ENCODE assay signal across 10 cellular contexts in genomic region chr5:109743770-109744212, GRCh38. TPM values are rescaled to one million over a fixed set of nuclear protein-coding genes. Genes with fewer than 3 reads are reported as not detected.
DNase-seq lines count a peak whose midpoint lies in the region; ATAC-seq, FAIRE-seq and TF ChIP-seq lines count a peak whose summit lies in the region.
"Had no signal": no experiment of that assay in that cellular context is flagged by ENCODE, and none has a peak within 500 bp of the region (broad histone marks: within the 10 kb centered on the region; RNA-seq: fewer than 3 reads in every experiment).

No MANE protein-coding gene starts in this region.

- FAIRE-seq in HepG2 (lab: Jason Lieb, UNC) = no peak

- no peak for TF ChIP-seq RAD21 in HepG2 (CRISPR knock-in tag; IDR thresholded peaks at IDR 0.05)

- TF ChIP-seq EP300 in HepG2 (IDR thresholded peaks at IDR 0.05; ENCODE audit: low read depth in 2 of 2, low read length in 2 of 2) (no peak), HepG2 (CRISPR knock-in tag; IDR thresholded peaks at IDR 0.05; ENCODE audit: borderline replicate concordance) (no peak)

- no peaks in the 10 kb centered on the region for H4K20me1 ChIP-seq in HepG2 (ENCODE audit: insufficient read depth, low read length)

- intact Hi-C loops in HepG2 (cut with micrococcal nuclease; ENCODE audit: unreplicated experiment) (no loop called here), lower leg skin (cut with DNase I; ENCODE audit: low total_unique reads) (no loop called here)

- peaks cover 24% of the 10 kb centered on the region for H3K4me1 ChIP-seq in HepG2 (ENCODE audit: insufficient read depth, low read length)

- H3K79me2 ChIP-seq in HepG2 (ENCODE audit: insufficient read depth, low read length) = peaks cover 1% of the 10 kb centered on the region

- BruUV-seq in HepG2 (replicated peaks; lab: Mats Ljungman, UMichigan) = no TSS peak

- no peak for TF ChIP-seq CTCF in HepG2 (CRISPR knock-in tag; IDR thresholded peaks at IDR 0.05)
- TF ChIP-seq CTCF in lower leg skin (IDR thresholded peaks at IDR 0.05) = no peak

- H3K4me2 ChIP-seq in HepG2 (ENCODE audit: low read depth, low read length) = no peak overlapping the region

- DNase-seq in AG08396 (ENCODE audit: low spot score) (peak; percentile 71), M059J (ENCODE audit: low read depth) (peak; percentile 89), dedifferentiated amniotic fluid mesenchymal stem cell (ENCODE audit: extremely low spot score) (peak; percentile 84), HepG2 (ENCODE audit: low spot score) (peak; percentile 6), lower leg skin (ENCODE audit: low spot score in 2 of 2) (no peak), NCI-H1092 (lab: John Stamatoyannopoulos, UW) (no peak)
- no peak for DNase-seq in stimulated activated CD4-positive, alpha-beta T cell treated with anti-CD3 and anti-CD28 coated beads, Interleukin-4, amount 100 ng/mL, for 1 hour
- DNase-seq: cerebellar nuclear complex, GF-D8 had no signal

- no peak overlapping the region for H2AFZ ChIP-seq in HepG2 (ENCODE audit: low read length)

- no peaks in the 10 kb centered on the region; a peak in 1 of 5 replicates for H3K27me3 ChIP-seq in HepG2 (ENCODE audit: control insufficient read depth in 1 of 2, insufficient read depth in 2 of 2, low read length in 2 of 2)

- TF ChIP-seq POLR2A in HepG2 (IDR thresholded peaks at IDR 0.05; ENCODE audit: insufficient read depth in 1 of 2, low read depth in 2 of 2, low read length in 2 of 2) (no peak), lower leg skin (IDR thresholded peaks at IDR 0.05) (no peak)

- in situ Hi-C loops in HepG2 (cut with HindIII; ENCODE audit: extremely low pct_ligation_motif_present, low pct_unique_long_range_greater_than_20kb) = no loop called here

- CTCF ChIA-PET in HepG2 (lab: Yijun Ruan, JAX; ENCODE audit: low intra/inter-chr PET ratio, low total read pairs) = no interaction called here

- H3K9ac ChIP-seq in HepG2 (ENCODE audit: insufficient read depth, low read depth, low read length) = no peak overlapping the region

- no peak overlapping the region for H3K27ac ChIP-seq in HepG2 (ENCODE audit: extremely low read length, insufficient read depth, low read length)

- no peaks in the 10 kb centered on the region for H3K9me3 ChIP-seq in HepG2 (ENCODE audit: low read length)

- 83% methylated on average over 3 of the region's 3 CpGs for WGBS in HepG2 (ENCODE audit: low lambda C conversion rate)
- 59 to 74% methylated on average over 3 of the region's 3 CpGs for WGBS in lower leg skin, 2 donors

- H3K4me3 ChIP-seq in HepG2 (replicated peaks in 1 of 3; ENCODE audit: insufficient read depth in 1 of 3, low read depth in 2 of 3, low read length in 3 of 3) (no peak overlapping the region), lower leg skin (ENCODE audit: low read depth, poor library complexity, severe bottlenecking) (no peak overlapping the region)

- POLR2A ChIA-PET in HepG2 (lab: Yijun Ruan, JAX) = no interaction called here

- ATAC-seq in HepG2 (no peak), HG02798 (IDR thresholded peaks at IDR 0.05; ENCODE audit: poor library complexity, unreplicated experiment) (no peak)

- peaks cover 1 to 13% of the 10 kb centered on the region in 2 experiments; a peak in 2 of 5 replicates for H3K36me3 ChIP-seq in HepG2 (replicated peaks in 1 of 2; ENCODE audit: control insufficient read depth in 1 of 2, insufficient read depth in 2 of 2, low read length in 2 of 2)

TF ChIP-seq in HepG2, 621 proteins besides CTCF, POLR2A, EP300 and RAD21:
- TF ChIP-seq ZNF670 (CRISPR knock-in tag; IDR thresholded peaks at IDR 0.05; ENCODE audit: borderline replicate concordance) = no peak
- no peak for TF ChIP-seq RCOR2 (CRISPR knock-in tag; IDR thresholded peaks at IDR 0.05)
- TF ChIP-seq MIER3 (CRISPR knock-in tag; IDR thresholded peaks at IDR 0.05; ENCODE audit: borderline replicate concordance) = no peak
- no peak for TF ChIP-seq HOXA9 (CRISPR knock-in tag; IDR thresholded peaks at IDR 0.05; ENCODE audit: borderline replicate concordance)
- no peak for TF ChIP-seq NR2C2 (CRISPR knock-in tag; IDR thresholded peaks at IDR 0.05; ENCODE audit: borderline replicate concordance)
- no peak for TF ChIP-seq EHMT2 (IDR thresholded peaks at IDR 0.05; ENCODE audit: borderline replicate concordance, low read depth, low read length)
- TF ChIP-seq DMTF1 (CRISPR knock-in tag; IDR thresholded peaks at IDR 0.05) = no peak
- no peak for TF ChIP-seq HDAC2 (CRISPR knock-in tag; IDR thresholded peaks at IDR 0.05)
- TF ChIP-seq ZNF30 (CRISPR knock-in tag; IDR thresholded peaks at IDR 0.05) = no peak
- no peak for TF ChIP-seq SP5 (CRISPR knock-in tag; IDR thresholded peaks at IDR 0.05; ENCODE audit: borderline replicate concordance, low read depth)
- no peak for TF ChIP-seq ZFP36L1 (CRISPR knock-in tag; IDR thresholded peaks at IDR 0.05)
- TF ChIP-seq DNMT3B (CRISPR knock-in tag; conservative IDR thresholded peaks at IDR 0.05) = no peak
- TF ChIP-seq, protein P1, sequence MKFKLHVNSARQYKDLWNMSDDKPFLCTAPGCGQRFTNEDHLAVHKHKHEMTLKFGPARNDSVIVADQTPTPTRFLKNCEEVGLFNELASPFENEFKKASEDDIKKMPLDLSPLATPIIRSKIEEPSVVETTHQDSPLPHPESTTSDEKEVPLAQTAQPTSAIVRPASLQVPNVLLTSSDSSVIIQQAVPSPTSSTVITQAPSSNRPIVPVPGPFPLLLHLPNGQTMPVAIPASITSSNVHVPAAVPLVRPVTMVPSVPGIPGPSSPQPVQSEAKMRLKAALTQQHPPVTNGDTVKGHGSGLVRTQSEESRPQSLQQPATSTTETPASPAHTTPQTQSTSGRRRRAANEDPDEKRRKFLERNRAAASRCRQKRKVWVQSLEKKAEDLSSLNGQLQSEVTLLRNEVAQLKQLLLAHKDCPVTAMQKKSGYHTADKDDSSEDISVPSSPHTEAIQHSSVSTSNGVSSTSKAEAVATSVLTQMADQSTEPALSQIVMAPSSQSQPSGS (CRISPR knock-in tag; IDR thresholded peaks at IDR 0.05) = no peak
- TF ChIP-seq ZNF263 (CRISPR knock-in tag; IDR thresholded peaks at IDR 0.05) = no peak
- TF ChIP-seq BRD4 (CRISPR knock-in tag; IDR thresholded peaks at IDR 0.05) = no peak
- no peak for TF ChIP-seq ZNF256 (CRISPR knock-in tag; conservative IDR thresholded peaks at IDR 0.05)
- TF ChIP-seq YEATS4 (CRISPR knock-in tag; IDR thresholded peaks at IDR 0.05; ENCODE audit: borderline replicate concordance) = no peak
- no peak for TF ChIP-seq ZKSCAN8 (CRISPR knock-in tag; IDR thresholded peaks at IDR 0.05; ENCODE audit: borderline replicate concordance)
- no peak for TF ChIP-seq NFKB2 (CRISPR knock-in tag; IDR thresholded peaks at IDR 0.05; ENCODE audit: borderline replicate concordance)
- no peak for TF ChIP-seq ZNF674 (CRISPR knock-in tag; IDR thresholded peaks at IDR 0.05; ENCODE audit: low read depth)

RNA-seq across cellular contexts. Expression of gene MAN2A1, which starts 54.1 kb away (rescaled TPM):
- 18.1 and 31.0 TPM in 2 replicates for total RNA-seq in M059J (2014; rRNA removed; shearing (Covaris generic))
- total RNA-seq in HepG2 (2016; rRNA removed; fragmentation: Illumina TruSeq; extraction: Trizol) (55.0 and 80.5 TPM in 2 replicates), lower leg skin (10 to 100 TPM; 35.0 to 45.8 (median 40.2) TPM)
- 72.2 and 78.9 TPM in 2 replicates for total RNA-seq in HepG2 (2016; cell fraction: cytosol; rRNA removed; fragmentation: Illumina TruSeq; extraction: Trizol; ENCODE audit: low read depth)
- total RNA-seq in HepG2 (2016; cell fraction: insoluble cytoplasmic fraction; rRNA removed; fragmentation: Illumina TruSeq; extraction: Trizol) = 51.9 and 82.4 TPM in 2 replicates
- 32.4 and 37.5 TPM in 2 replicates for total RNA-seq in HepG2 (2016; cell fraction: membrane; rRNA removed; fragmentation: Illumina TruSeq; extraction: Trizol)
- total RNA-seq in HepG2 (2016; cell fraction: nucleus; rRNA removed; fragmentation: Illumina TruSeq; extraction: Trizol) = 133 and 143 TPM in 2 replicates
- polyA plus RNA-seq in HepG2 (2011; rRNA removed) = 56.2 and 58.1 TPM in 2 replicates
- polyA plus RNA-seq in HepG2 (2011; cell fraction: cytosol; rRNA removed) = 22.6 and 40.2 TPM in 2 replicates
- polyA plus RNA-seq in HepG2 (2011; cell fraction: nucleus; rRNA removed) = 28.0 and 37.9 TPM in 2 replicates
- 76.9 and 89.0 TPM in 2 replicates for polyA plus RNA-seq in HepG2 (2012)
- polyA plus RNA-seq in HepG2 (2016; cell fraction: cytosol; fragmentation: Illumina TruSeq; extraction: Trizol; ENCODE audit: low read depth) = 1.9 and 2.2 TPM in 2 replicates
- 28.4 and 30.3 TPM in 2 replicates for polyA plus RNA-seq in HepG2 (2016; cell fraction: insoluble cytoplasmic fraction; fragmentation: Illumina TruSeq; extraction: Trizol; ENCODE audit: low read depth)
- 5.1 and 6.9 TPM in 2 replicates for polyA plus RNA-seq in HepG2 (2016; cell fraction: membrane; fragmentation: Illumina TruSeq; extraction: Trizol; ENCODE audit: low read depth)
- polyA plus RNA-seq in HepG2 (2016; cell fraction: nucleus; fragmentation: Illumina TruSeq; extraction: Trizol; ENCODE audit: insufficient read depth, low read depth) = 91.6 and 95.2 TPM in 2 replicates
- polyA minus RNA-seq in HepG2 (2011; rRNA and poly(A)+ RNA removed; ENCODE audit: low replicate concordance) = 47.8 and 93.4 TPM in 2 replicates
- polyA minus RNA-seq in HepG2 (2011; cell fraction: cytosol; rRNA and poly(A)+ RNA removed) = 110 and 149 TPM in 2 replicates
- 230 and 293 TPM in 2 replicates for polyA minus RNA-seq in HepG2 (2011; cell fraction: nucleus; rRNA and poly(A)+ RNA removed)

Comparison
In these comparisons a context has a peak if more than half of its experiments do, and no peak if none do; other contexts are left out.
1. DNase-seq: peak in AG08396 (single experiment), M059J (single experiment), dedifferentiated amniotic fluid mesenchymal stem cell (single experiment) and HepG2 (single experiment); none in lower leg skin (0 of 2), NCI-H1092 (single experiment) and stimulated activated CD4-positive, alpha-beta T cell treated with anti-CD3 and anti-CD28 coated beads, Interleukin-4, amount 100 ng/mL, for 1 hour (single experiment).